Comparison of ENCODE assay signal across 1 cellular context in genomic region chr17:78714534-78714933, GRCh38.
TF ChIP-seq lines count a peak whose summit lies in the region.

No MANE protein-coding gene starts in this region.

TF ChIP-seq in WTC11, 78 proteins besides CTCF, POLR2A, EP300 and RAD21 (continued from another document):
- TF ChIP-seq EMX1 (CRISPR knock-in tag; IDR thresholded peaks at IDR 0.05) = no peak
- TF ChIP-seq AR (CRISPR knock-in tag; IDR thresholded peaks at IDR 0.05) = no peak
- TF ChIP-seq RORB (CRISPR knock-in tag; IDR thresholded peaks at IDR 0.05) = no peak
- no peak for TF ChIP-seq USF1 (CRISPR knock-in tag; IDR thresholded peaks at IDR 0.05)
- no peak for TF ChIP-seq HMGA2 (CRISPR knock-in tag; IDR thresholded peaks at IDR 0.05)
